In genomic region chr3:159763466-159764210, GRCh38 we compare ENCODE assay signal across 8 cellular contexts.
DNase-seq lines count a peak whose midpoint lies in the region; ATAC-seq and TF ChIP-seq lines count a peak whose summit lies in the region.

No MANE protein-coding gene starts in this region.

- H3K27me3 Mint-ChIP-seq in WTC11 (ENCODE audit: low read depth) = peaks cover 17% of the 10 kb centered on the region

- no peak for TF ChIP-seq POLR2A in GM18505 (IDR thresholded peaks at IDR 0.05; ENCODE audit: borderline replicate concordance, extremely low read depth, insufficient read depth, insufficient read length)
- TF ChIP-seq POLR2A in esophagus muscularis mucosa (IDR thresholded peaks at IDR 0.05; ENCODE audit: low read depth) = peak; percentile 89

- peak overlapping the region; percentile 84 to 95 (median 84) for H3K4me3 ChIP-seq in esophagus muscularis mucosa
- H3K4me3 ChIP-seq in muscle layer of duodenum (ENCODE audit: low read depth in 1 of 2, low read length in 2 of 2) = peak overlapping the region; percentile 71 to 79
- peak overlapping the region; percentile 70 for H3K4me3 ChIP-seq in upper lobe of right lung

- POLR2A ChIA-PET in WTC11 (lab: Charles Lee) = interaction anchor here (0.6 to 1.8 kb wide), 5 partner anchors 11 to 146 kb away, joined by 3 to 12 read pairs (median 3); partner anchors contain the start of gene SCHIP1

- peaks cover 41% of the 10 kb centered on the region for H3K4me1 Mint-ChIP-seq in WTC11

- no peaks in the 10 kb centered on the region for H3K9me3 Mint-ChIP-seq in WTC11

- peak overlapping the region; percentile 97 for H3K4me3 Mint-ChIP-seq in WTC11

- peak overlapping the region; percentile 92; the same call in 1 of the 2 replicates for H3K27ac Mint-ChIP-seq in WTC11

- H3K4me1 ChIP-seq in esophagus muscularis mucosa (peaks cover 42 to 59% (median 56%) of the 10 kb centered on the region in 4 donors), muscle layer of duodenum (ENCODE audit: control insufficient read depth in 1 of 2, insufficient read depth in 2 of 2, low read length in 2 of 2) (peaks cover 0 to 19% of the 10 kb centered on the region in 2 donors), upper lobe of right lung (peaks cover 19% of the 10 kb centered on the region)

- no peak for TF ChIP-seq CTCF in WTC11 (IDR thresholded peaks at IDR 0.05)
- TF ChIP-seq CTCF in esophagus muscularis mucosa (IDR thresholded peaks at IDR 0.05) = peak in 2 of 3 experiments; percentile 22 to 49
- peak; percentile 31 for TF ChIP-seq CTCF in upper lobe of right lung (IDR thresholded peaks at IDR 0.05)

- no peaks in the 10 kb centered on the region for H3K9me3 ChIP-seq in esophagus muscularis mucosa
- no peaks in the 10 kb centered on the region for H3K9me3 ChIP-seq in muscle layer of duodenum (ENCODE audit: control insufficient read depth in 1 of 2, low read length in 2 of 2)
- H3K9me3 ChIP-seq in upper lobe of right lung = no peaks in the 10 kb centered on the region

- CTCF ChIA-PET in WTC11 (lab: Charles Lee) = interaction anchor here (0.7 to 6.3 kb wide), 3 partner anchors 19 to 41 kb away, joined by 3 to 37 read pairs (median 6); no protein-coding TSS in a partner anchor

- ATAC-seq in GM18505 (IDR thresholded peaks at IDR 0.05; ENCODE audit: unreplicated experiment) (peak; percentile 76), HG02938 (IDR thresholded peaks at IDR 0.05; ENCODE audit: unreplicated experiment) (peak; percentile 63), WTC11 (peak; percentile 58), upper lobe of right lung (peak; percentile 85)

- intact Hi-C loops in esophagus muscularis mucosa (cut with DNase I) = loop anchor here (2.0 to 5.0 kb wide), 2 partner anchors 41 to 146 kb away; no protein-coding TSS in a partner anchor
- intact Hi-C loops in upper lobe of right lung (cut with DNase I) = no loop called here

- peak overlapping the region; percentile 97 to 100 (median 98) for H3K27ac ChIP-seq in esophagus muscularis mucosa (replicated peaks in 1 of 4)
- H3K27ac ChIP-seq in muscle layer of duodenum (ENCODE audit: low read length) = peak overlapping the region; percentile 99
- peak overlapping the region; percentile 91 for H3K27ac ChIP-seq in upper lobe of right lung

- DNase-seq in AG20443 (ENCODE audit: low spot score) = peak; percentile 90
- peak; percentile 93 to 94 for DNase-seq in NCI-H2081 (lab: John Stamatoyannopoulos, UW)
- peak; percentile 81 for DNase-seq in WTC11 (ENCODE audit: low spot score)
- DNase-seq in esophagus muscularis mucosa (ENCODE audit: extremely low spot score) = no peak
- DNase-seq in upper lobe of right lung = peak; percentile 91

- no peaks in the 10 kb centered on the region for H3K36me3 Mint-ChIP-seq in WTC11

- TF ChIP-seq EP300 in esophagus muscularis mucosa (IDR thresholded peaks at IDR 0.05) = no peak

- no peaks in the 10 kb centered on the region for H3K27me3 ChIP-seq in esophagus muscularis mucosa
- H3K27me3 ChIP-seq in muscle layer of duodenum (ENCODE audit: low read depth, low read length) = no peaks in the 10 kb centered on the region
- H3K27me3 ChIP-seq in upper lobe of right lung = no peaks in the 10 kb centered on the region

- H3K36me3 ChIP-seq in esophagus muscularis mucosa (peaks cover 0 to 3% (median 0%) of the 10 kb centered on the region in 4 donors), muscle layer of duodenum (ENCODE audit: control insufficient read depth in 1 of 2, insufficient read depth in 2 of 2, low read length in 2 of 2) (peaks cover 0 to 12% of the 10 kb centered on the region in 2 donors), upper lobe of right lung (no peaks in the 10 kb centered on the region)

- 1% methylated on average over 16 of the region's 75 CpGs for WGBS in esophagus muscularis mucosa

TF ChIP-seq in WTC11, 78 proteins besides CTCF, POLR2A, EP300 and RAD21 (continues in another document):
- TF ChIP-seq ZNF281 (CRISPR knock-in tag; IDR thresholded peaks at IDR 0.05) (peak; percentile 64; the same call in 1 of the 2 replicates), FOXP4 (CRISPR knock-in tag; IDR thresholded peaks at IDR 0.05) (peak; percentile 89), ZMAT4 (CRISPR knock-in tag; IDR thresholded peaks at IDR 0.05) (no peak), MAX (CRISPR knock-in tag; IDR thresholded peaks at IDR 0.05) (peak; percentile 62; the same call in 1 of the 2 replicates), ZNF396 (CRISPR knock-in tag; IDR thresholded peaks at IDR 0.05; ENCODE audit: borderline replicate concordance) (no peak), SMAD4 (CRISPR knock-in tag; IDR thresholded peaks at IDR 0.05) (no peak), MLX (CRISPR knock-in tag; IDR thresholded peaks at IDR 0.05) (no peak), ZNF532 (CRISPR knock-in tag; IDR thresholded peaks at IDR 0.05; ENCODE audit: borderline replicate concordance) (no peak)
